In the genomic region with DNA sequence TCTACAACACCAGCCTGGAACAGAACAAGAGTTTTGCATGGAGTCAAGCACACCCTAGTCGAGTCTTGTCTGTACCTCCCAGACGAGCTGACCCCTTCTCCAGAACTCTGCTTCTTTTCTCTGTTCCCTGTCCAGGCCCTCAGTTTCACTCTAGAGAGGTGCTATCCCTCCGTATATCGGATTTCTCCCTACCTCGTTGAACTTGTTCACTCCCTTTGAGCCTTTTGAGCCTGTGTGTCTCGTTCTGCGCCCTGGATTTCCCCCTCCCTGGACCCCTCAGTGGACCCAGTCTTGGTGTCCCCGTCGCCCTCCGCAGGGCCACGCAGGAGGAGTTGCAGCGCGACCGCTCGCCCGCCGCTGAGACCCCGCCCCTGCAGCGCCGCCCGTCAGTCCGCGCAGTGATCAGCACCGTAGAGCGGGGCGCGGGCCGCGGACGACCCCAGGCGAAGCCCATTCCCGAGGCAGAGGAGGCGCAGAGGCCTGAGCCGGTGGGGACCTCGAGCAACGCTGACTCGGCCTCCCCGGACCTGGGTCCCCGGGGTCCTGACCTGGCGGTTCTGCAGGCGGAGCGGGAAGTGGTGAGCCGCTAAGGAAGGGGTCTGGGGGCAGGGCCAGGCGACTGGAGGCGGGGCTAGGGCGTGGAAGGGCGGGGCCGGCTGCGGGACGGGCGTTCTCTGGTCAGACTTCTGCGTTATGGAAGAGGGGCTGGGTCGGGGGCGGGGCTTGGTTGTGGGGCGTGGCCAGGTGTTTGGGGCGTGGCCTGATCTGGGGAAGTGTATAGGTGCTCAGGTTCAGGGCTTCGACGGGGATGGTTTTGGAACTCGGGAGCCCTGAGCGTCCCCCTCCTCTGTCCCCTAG, we compare ENCODE assay signal across 9 cellular contexts. TPM values are rescaled to one million over a fixed set of nuclear protein-coding genes. Genes with fewer than 3 reads are reported as not detected.
DNase-seq lines count a peak whose midpoint lies in the region; ATAC-seq and TF ChIP-seq lines count a peak whose summit lies in the region.
"Had no signal": no experiment of that assay in that cellular context is flagged by ENCODE, and none has a peak within 500 bp of the region (broad histone marks: within the 10 kb centered on the region; RNA-seq: fewer than 3 reads in every experiment).

No MANE protein-coding gene starts in this region.

- H2AFZ ChIP-seq in IMR-90 (replicated peaks; ENCODE audit: low read length, poor library complexity), result peak overlapping the region; percentile 94

- intact Hi-C loops in IMR-90 (cut with micrococcal nuclease) (loop anchor here (10.0 kb wide), 1 partner anchor 616 kb away; the partner anchor contains the start of gene LENG9), Right ventricle myocardium inferior (cut with DNase I) (no loop called here), aorta (cut with DNase I) (no loop called here)

- no peak overlapping the region for H3K18ac ChIP-seq in IMR-90 (ENCODE audit: low read depth, low read length)

- no TSS peak for BruUV-seq in IMR-90 (replicated peaks; lab: Mats Ljungman, UMichigan)

- H3K4me3 ChIP-seq in IMR-90 (ENCODE audit: insufficient read depth, low read depth, low read length), result peak overlapping the region; percentile 91
- peak overlapping the region; percentile 66 for H3K4me3 ChIP-seq in rectal smooth muscle tissue (ENCODE audit: low read length)
- no peak overlapping the region for H3K4me3 ChIP-seq in aorta (ENCODE audit: low read length in 2 of 2)

- no peak overlapping the region for H2BK20ac ChIP-seq in IMR-90 (ENCODE audit: low read depth, low read length)

- H3K9me1 ChIP-seq in IMR-90 (ENCODE audit: insufficient read depth, low read length), result peaks cover 4% of the 10 kb centered on the region; the same call in 1 of the 2 replicates

- H3K4ac ChIP-seq in IMR-90 (ENCODE audit: low read depth, low read length), result no peak overlapping the region

- no peak overlapping the region for H3K9ac ChIP-seq in IMR-90 (ENCODE audit: low read depth, low read length)
- H3K9ac ChIP-seq in rectal smooth muscle tissue (ENCODE audit: low read length), result peak overlapping the region; percentile 0

- H3K79me1 ChIP-seq in IMR-90 (ENCODE audit: low read depth in 1 of 2, low read length in 2 of 2), result no peaks in the 10 kb centered on the region

- peak overlapping the region; percentile 37 to 62; a peak in 2 of 4 replicates for H4K8ac ChIP-seq in IMR-90 (ENCODE audit: low read depth in 2 of 2, low read length in 2 of 2)

- no peak for TF ChIP-seq RAD21 in IMR-90 (IDR thresholded peaks at IDR 0.05; ENCODE audit: low read length)

- H3K4me2 ChIP-seq in IMR-90 (ENCODE audit: low read depth, low read length), result peak overlapping the region; percentile 96

- no peak for TF ChIP-seq CTCF in IMR-90 (conservative IDR thresholded peaks at IDR 0.05; ENCODE audit: low read depth, low read length)

- H2BK120ac ChIP-seq in IMR-90 (ENCODE audit: low read depth, low read length), result no peak overlapping the region

- H3K23ac ChIP-seq in IMR-90 (ENCODE audit: low read depth, low read length), result 0 out of 2 replicates have a peak overlapping the region, but pooled peaks have one; percentile 38

- H4K20me1 ChIP-seq in IMR-90 (ENCODE audit: insufficient read depth, low read length), result peaks cover 8% of the 10 kb centered on the region; the same call in 1 of the 2 replicates

- dilution Hi-C loops in IMR-90 (cut with HindIII; ENCODE audit: low sequenced_read_pairs, unreplicated experiment), result no loop called here

- ATAC-seq in IMR-90 (ENCODE audit: low read depth) (peak; percentile 71), Right ventricle myocardium inferior (peak; percentile 66), aorta (ENCODE audit: low FRiP score) (peak; percentile 64)

- no peak for TF ChIP-seq POLR2A in IMR-90 (IDR thresholded peaks at IDR 0.05; ENCODE audit: low read depth, low read length)

- H3K56ac ChIP-seq in IMR-90 (ENCODE audit: extremely low read depth, insufficient read depth, low read length), result no peak overlapping the region

- H2BK5ac ChIP-seq in IMR-90 (ENCODE audit: low read depth, low read length, poor library complexity, severe bottlenecking), result no peak overlapping the region

- CTCF ChIA-PET in IMR-90 (lab: Yijun Ruan, JAX), result interaction anchor here (0.6 kb wide), 1 partner anchor 78 kb away, joined by 3 read pairs; no protein-coding TSS in a partner anchor

- H3K27me3 ChIP-seq in IMR-90 (ENCODE audit: control insufficient read depth, insufficient read depth, low read length) (peaks cover 67% of the 10 kb centered on the region), rectal smooth muscle tissue (ENCODE audit: control insufficient read depth, insufficient read depth, low read length) (peaks cover 41% of the 10 kb centered on the region), aorta (ENCODE audit: control insufficient read depth in 1 of 2, insufficient read depth in 2 of 2, low read length in 1 of 2) (no peaks in the 10 kb centered on the region)

- in situ Hi-C loops in IMR-90 (cut with MboI; ENCODE audit: low sequenced_read_pairs), result no loop called here

- WGBS in IMR-90 (ENCODE audit: extremely low coverage in 2 of 2, insufficient read length in 1 of 2), 2 experiments, result 5% methylated on average over 8 of the region's 60 CpGs; no CpG with 5 or more reads in 1 of the 2 experiments
- WGBS in aorta, 2 donors, result 1 to 2% methylated on average over 58 to 60 of the region's 60 CpGs

- POLR2A ChIA-PET in IMR-90 (lab: Charles Lee; ENCODE audit: unreplicated experiment), result no interaction called here

- H3K36me3 ChIP-seq in IMR-90 (ENCODE audit: control insufficient read depth, insufficient read depth, low read length), result no peaks in the 10 kb centered on the region
- H3K36me3 ChIP-seq in rectal smooth muscle tissue (ENCODE audit: control insufficient read depth, insufficient read depth, low read length), result no peaks in the 10 kb centered on the region
- H3K36me3 ChIP-seq in aorta (ENCODE audit: control insufficient read depth in 1 of 2, insufficient read depth in 2 of 2, low read length in 1 of 2), result no peaks in the 10 kb centered on the region

- peaks cover 10% of the 10 kb centered on the region; the same call in 1 of the 2 replicates for H3K4me1 ChIP-seq in IMR-90 (ENCODE audit: control insufficient read depth, insufficient read depth, low read length)
- H3K4me1 ChIP-seq in rectal smooth muscle tissue (ENCODE audit: control insufficient read depth, insufficient read depth, low read length), result no peaks in the 10 kb centered on the region
- H3K4me1 ChIP-seq in aorta (ENCODE audit: control insufficient read depth in 1 of 2, insufficient read depth in 2 of 2, low read length in 2 of 2), result no peaks in the 10 kb centered on the region

- H3K14ac ChIP-seq in IMR-90 (replicated peaks; ENCODE audit: low read depth, low read length), result peak overlapping the region; percentile 66; the same call in 1 of the 2 replicates

- peak overlapping the region; percentile 82 for H2AK9ac ChIP-seq in IMR-90 (replicated peaks; ENCODE audit: low read depth, low read length, poor library complexity)

- DNase-seq in NCI-H2081 (lab: John Stamatoyannopoulos, UW), result peak; percentile 20 to 51
- no peak for DNase-seq in NCI-H2081 treated with DMSO at 0.1 percent for 48 hours (lab: John Stamatoyannopoulos, UW)
- peak; percentile 44 for DNase-seq in IMR-90
- peak; percentile 79 for DNase-seq in SIG-M5 treated with dmso at 0.1 percent for 504 hours (lab: John Stamatoyannopoulos, UW; ENCODE audit: unreplicated experiment)
- peak; percentile 88 for DNase-seq in activated gamma-delta T cell (lab: John Stamatoyannopoulos, UW)
- peak; percentile 79 for DNase-seq in Right ventricle myocardium inferior (ENCODE audit: missing footprints)
- DNase-seq in aorta, result peak; percentile 89 to 90

- no peak overlapping the region for H2BK15ac ChIP-seq in IMR-90 (ENCODE audit: low read depth, low read length)

- H4K5ac ChIP-seq in IMR-90 (ENCODE audit: low read depth, low read length), result no peak overlapping the region

- H3K27ac ChIP-seq in IMR-90 (ENCODE audit: insufficient read depth, low read length) (no peak overlapping the region), rectal smooth muscle tissue (ENCODE audit: low read depth, low read length) (no peak overlapping the region), aorta (ENCODE audit: low read depth in 1 of 2, low read length in 2 of 2) (no peak overlapping the region)
- H3K27ac ChIP-seq: C4-2B had no signal

- no peak overlapping the region for H2AK5ac ChIP-seq in IMR-90 (ENCODE audit: low read depth, low read length)

- no peak overlapping the region for H4K91ac ChIP-seq in IMR-90 (ENCODE audit: insufficient read depth, low read depth, low read length)

- peaks cover 7% of the 10 kb centered on the region; the same call in 1 of the 2 replicates for H3K9me3 ChIP-seq in IMR-90 (ENCODE audit: control insufficient read depth, insufficient read depth, low read length)
- no peaks in the 10 kb centered on the region for H3K9me3 ChIP-seq in aorta (ENCODE audit: control insufficient read depth, low read length)

TF ChIP-seq in IMR-90, 13 proteins besides CTCF, POLR2A, EP300 and RAD21 (continues in another document):
- TF ChIP-seq RFX5 (IDR thresholded peaks at IDR 0.05; ENCODE audit: low read depth, low read length), result no peak

RNA-seq across cellular contexts. Expression of gene EPS8L1, which starts 5.5 kb away (rescaled TPM):
- total RNA-seq in IMR-90 (2012; rRNA removed) (0.90 and 1.9 TPM in 2 replicates), Right ventricle myocardium inferior (1.9 TPM), aorta (1 to 10 TPM in 1 of 2 donors, under 1 TPM in 1; 0.81 to 4.1 TPM)
- polyA plus RNA-seq in IMR-90 (2012; rRNA removed) (2.9 and 3.1 TPM in 2 replicates), aorta (10 to 100 TPM in 1 of 2 donors, under 1 TPM in 1; 0.38 to 10.8 TPM)
- 2.5 and 8.1 TPM in 2 replicates for polyA plus RNA-seq in IMR-90 (2012; cell fraction: cytosol; rRNA removed)
- 6.8 and 7.4 TPM in 2 replicates for polyA plus RNA-seq in IMR-90 (2012; cell fraction: nucleus; rRNA removed; ENCODE audit: low replicate concordance)

RNA-seq across cellular contexts. Expression of gene RDH13, which starts 18.2 kb away (rescaled TPM):
- total RNA-seq in IMR-90 (2012; rRNA removed), result 7.5 and 8.3 TPM in 2 replicates
- polyA plus RNA-seq in IMR-90 (2012; rRNA removed), result 6.9 and 7.8 TPM in 2 replicates
- 4.2 and 7.7 TPM in 2 replicates for polyA plus RNA-seq in IMR-90 (2012; cell fraction: cytosol; rRNA removed)
- polyA plus RNA-seq in IMR-90 (2012; cell fraction: nucleus; rRNA removed; ENCODE audit: low replicate concordance), result 14.8 and 17.0 TPM in 2 replicates
- total RNA-seq in Right ventricle myocardium inferior, result 47.8 TPM
- 10 to 100 TPM in 1 of 2 donors, 1 to 10 TPM in 1; 8.9 to 14.4 TPM for total RNA-seq in aorta
- 10 to 100 TPM in 1 of 2 donors, 1 to 10 TPM in 1; 3.4 to 12.4 TPM for polyA plus RNA-seq in aorta

RNA-seq across cellular contexts. Expression of gene PPP1R12C, which starts 36.3 kb away (rescaled TPM):
- total RNA-seq in IMR-90 (2012; rRNA removed) (21.1 and 21.5 TPM in 2 replicates), Right ventricle myocardium inferior (140 TPM), aorta (100 to 1,000 TPM; 134 to 218 TPM)
- polyA plus RNA-seq in IMR-90 (2012; rRNA removed) (81.4 and 104 TPM in 2 replicates), aorta (100 to 1,000 TPM; 104 to 432 TPM)
- 43.7 and 62.1 TPM in 2 replicates for polyA plus RNA-seq in IMR-90 (2012; cell fraction: cytosol; rRNA removed)
- 542 and 869 TPM in 2 replicates for polyA plus RNA-seq in IMR-90 (2012; cell fraction: nucleus; rRNA removed; ENCODE audit: low replicate concordance)

RNA-seq across cellular contexts. Expression of gene GP6, which starts 43.1 kb away (rescaled TPM):
- not detected in 2 replicates for total RNA-seq in IMR-90 (2012; rRNA removed)
- polyA plus RNA-seq in IMR-90 (2012; rRNA removed), result 0.03 TPM in 1 of 2 replicates, not detected in the other
- not detected in 2 replicates for polyA plus RNA-seq in IMR-90 (2012; cell fraction: cytosol; rRNA removed)
- 0.05 and 0.07 TPM in 2 replicates for polyA plus RNA-seq in IMR-90 (2012; cell fraction: nucleus; rRNA removed; ENCODE audit: low replicate concordance)
- 0.49 TPM for total RNA-seq in Right ventricle myocardium inferior
- total RNA-seq in aorta, result under 1 TPM; 0.27 to 0.84 TPM
- under 1 TPM in 1 of 2 donors, not detected in 1; 0.08 TPM for polyA plus RNA-seq in aorta

Comparison
In these comparisons a context has a peak if more than half of its experiments do, and no peak if none do; other contexts are left out.
1. H3K4me3 ChIP-seq: peak in IMR-90 (single experiment) and rectal smooth muscle tissue (single experiment); none in aorta (0 of 2).
2. Peak in every context shown above with its lines, with median percentiles within 50 percentile points of each other: ATAC-seq.